In the genomic region with DNA sequence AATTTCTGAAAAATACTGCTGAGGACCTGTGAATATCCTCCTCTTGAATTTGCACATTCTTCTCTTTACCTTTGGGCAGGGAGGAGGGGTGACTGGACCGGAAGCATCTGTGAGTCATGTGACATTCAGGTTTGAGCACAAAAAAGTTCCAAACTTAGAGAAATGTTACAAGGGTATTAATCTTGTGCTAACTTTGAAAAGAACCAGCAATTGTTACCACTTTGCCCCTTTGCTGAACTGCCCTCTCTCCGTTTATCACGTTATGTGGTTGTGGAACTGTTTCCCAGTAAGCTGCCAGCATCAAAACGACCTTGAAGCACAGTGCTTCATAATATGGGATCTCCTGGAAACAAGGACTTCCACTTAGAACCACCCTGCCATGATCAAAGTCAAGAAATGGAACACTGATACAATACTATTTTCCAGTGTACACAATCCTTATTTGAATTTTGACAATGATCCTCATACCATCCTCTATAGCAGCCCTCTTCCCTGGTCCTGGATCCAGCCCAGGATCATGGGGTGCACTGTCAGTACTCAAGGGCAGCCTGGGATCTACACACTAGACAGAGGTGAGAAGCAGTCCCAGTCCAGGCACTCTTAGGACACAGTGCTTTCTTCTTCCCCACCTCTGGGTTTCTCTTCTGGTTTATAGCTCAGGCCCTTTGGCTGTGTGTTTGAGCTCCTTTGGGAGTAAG, we compare ENCODE assay signal across 10 cellular contexts. TPM values are rescaled to one million over a fixed set of nuclear protein-coding genes. Genes with fewer than 3 reads are reported as not detected.
DNase-seq lines count a peak whose midpoint lies in the region; ATAC-seq and TF ChIP-seq lines count a peak whose summit lies in the region.
"Had no signal": no experiment of that assay in that cellular context is flagged by ENCODE, and none has a peak within 500 bp of the region (broad histone marks: within the 10 kb centered on the region; RNA-seq: fewer than 3 reads in every experiment).

No MANE protein-coding gene starts in this region.

- H3K9me3 ChIP-seq in BLaER1 = no peaks in the 10 kb centered on the region
- no peaks in the 10 kb centered on the region for H3K9me3 ChIP-seq in esophagus muscularis mucosa

- H3K27ac Mint-ChIP-seq in immature natural killer cell = peak overlapping the region in 2 of 6 donors; percentile 40 to 52

- peaks cover 36% of the 10 kb centered on the region for H3K4me1 ChIP-seq in BLaER1
- H3K4me1 ChIP-seq in esophagus muscularis mucosa = peaks cover 4 to 12% (median 11%) of the 10 kb centered on the region in 4 donors

- peak overlapping the region; percentile 15 for H3K4me2 ChIP-seq in BLaER1

- H3K36me3 ChIP-seq in BLaER1 = peaks cover 8% of the 10 kb centered on the region; the same call in 1 of the 2 replicates
- H3K36me3 ChIP-seq in esophagus muscularis mucosa = peaks cover 0 to 4% (median under 1%) of the 10 kb centered on the region in 4 donors

- no peak for TF ChIP-seq POLR2A in esophagus muscularis mucosa (IDR thresholded peaks at IDR 0.05; ENCODE audit: low read depth)

- 57% methylated on average over 4 of the region's 4 CpGs for WGBS in esophagus muscularis mucosa

- no peak for TF ChIP-seq CTCF in esophagus muscularis mucosa (IDR thresholded peaks at IDR 0.05)

- no peaks in the 10 kb centered on the region for H3K9me3 Mint-ChIP-seq in immature natural killer cell

- H3K27me3 ChIP-seq in BLaER1 (no peaks in the 10 kb centered on the region), esophagus muscularis mucosa (no peaks in the 10 kb centered on the region)

- H4K20me1 ChIP-seq in BLaER1 = no peaks in the 10 kb centered on the region

- peaks cover 0 to 3% (median 0%) of the 10 kb centered on the region in 3 donors for H3K27me3 Mint-ChIP-seq in immature natural killer cell (ENCODE audit: low read depth in 3 of 3)

- H3K4me3 ChIP-seq in BLaER1 (no peak overlapping the region), esophagus muscularis mucosa (no peak overlapping the region)

- no peak overlapping the region for H3K27ac ChIP-seq in BLaER1
- no peak overlapping the region for H3K27ac ChIP-seq in esophagus muscularis mucosa (replicated peaks in 1 of 4)

- no peak overlapping the region for H3K9ac ChIP-seq in BLaER1

- TF ChIP-seq EP300 in esophagus muscularis mucosa (IDR thresholded peaks at IDR 0.05) = no peak

- ATAC-seq in HG03354 (IDR thresholded peaks at IDR 0.05; ENCODE audit: poor library complexity, severe bottlenecking, unreplicated experiment) (peak; percentile 46), GM21786 (IDR thresholded peaks at IDR 0.05; ENCODE audit: unreplicated experiment) (no peak)

- H3K4me3 Mint-ChIP-seq in immature natural killer cell = no peak overlapping the region

- intact Hi-C loops in esophagus muscularis mucosa (cut with DNase I) = no loop called here

- peaks cover 33 to 35% of the 10 kb centered on the region in 2 donors for H3K4me1 Mint-ChIP-seq in immature natural killer cell

- DNase-seq in activated T-cell treated with anti-CD3 and anti-CD28 coated beads for 4 hours (peak; percentile 21), germinal center (ENCODE audit: low spot score) (peak; percentile 30), esophagus muscularis mucosa (ENCODE audit: extremely low spot score) (no peak), COR-L47 (lab: John Stamatoyannopoulos, UW) (no peak), immature natural killer cell (no peak)
- DNase-seq: NCI-H2107 had no signal

- H3K36me3 Mint-ChIP-seq in immature natural killer cell = peaks cover 0 to 12% (median 3%) of the 10 kb centered on the region in 3 donors

RNA-seq across cellular contexts. Expression of a gene that starts 2.3 kb away (rescaled TPM):
- under 1 TPM in 2 of 4 donors, not detected in 2; under 0.01 to 0.83 TPM for total RNA-seq in esophagus muscularis mucosa
- 10 to 100 TPM in 1 of 3 donors, 1 to 10 TPM in 2; 2.6 to 22.5 (median 4.3) TPM for polyA plus RNA-seq in immature natural killer cell
- total RNA-seq: pulmonary artery endothelial cell had no signal

RNA-seq across cellular contexts. Expression of a gene that starts 9.9 kb away (rescaled TPM):
- 100 to 1,000 TPM; 136 to 267 (median 190) TPM for total RNA-seq in esophagus muscularis mucosa
- 10 to 100 TPM in 1 of 3 donors, 1 to 10 TPM in 2; 2.6 to 10.5 (median 5.8) TPM for polyA plus RNA-seq in immature natural killer cell

RNA-seq across cellular contexts. Expression of a gene that starts 15.2 kb away (rescaled TPM):
- total RNA-seq in esophagus muscularis mucosa = 10 to 100 TPM; 30.8 to 44.0 (median 37.2) TPM
- polyA plus RNA-seq in immature natural killer cell = 100 to 1,000 TPM in 1 of 3 donors, 10 to 100 TPM in 2; 43.3 to 138 (median 91.7) TPM

RNA-seq across cellular contexts. Expression of a gene that starts 25.6 kb away (rescaled TPM):
- total RNA-seq in esophagus muscularis mucosa = 10 to 100 TPM; 32.0 to 48.4 (median 36.6) TPM
- 10 to 100 TPM; 31.5 to 43.3 (median 37.8) TPM for polyA plus RNA-seq in immature natural killer cell

RNA-seq across cellular contexts. Expression of a gene that starts 35.9 kb away (rescaled TPM):
- 10 to 100 TPM; 30.5 to 41.5 (median 34.9) TPM for total RNA-seq in esophagus muscularis mucosa
- polyA plus RNA-seq in immature natural killer cell = 100 to 1,000 TPM in 1 of 3 donors, 10 to 100 TPM in 2; 67.1 to 104 (median 71.7) TPM

Comparison
In these comparisons a context has a peak if more than half of its experiments do, and no peak if none do; other contexts are left out.
1. DNase-seq: peak in activated T-cell treated with anti-CD3 and anti-CD28 coated beads for 4 hours (single experiment) and germinal center (single experiment); none in esophagus muscularis mucosa (single experiment), COR-L47 (single experiment) and immature natural killer cell (0 of 3).